In genomic region chr4:9482871-9483270, GRCh38 we compare ENCODE assay signal across 11 cellular contexts. TPM values are rescaled to one million over a fixed set of nuclear protein-coding genes. Genes with fewer than 3 reads are reported as not detected.
"Had no signal": no experiment of that assay in that cellular context is flagged by ENCODE, and none has a peak within 500 bp of the region (broad histone marks: within the 10 kb centered on the region; RNA-seq: fewer than 3 reads in every experiment).

No MANE protein-coding gene starts in this region.

RNA-seq across cellular contexts. Expression of gene DEFB131A, which starts 38.7 kb away (rescaled TPM):
- total RNA-seq: OCI-LY7, PC-3, PC-9, Peyer's patch, Right ventricle myocardium inferior, Right ventricle myocardium superior, RPMI7951, SJCRH30, SJSA1, SK-MEL-5 had no signal
- polyA plus RNA-seq: SK-N-SH had no signal
